In the genomic region with DNA sequence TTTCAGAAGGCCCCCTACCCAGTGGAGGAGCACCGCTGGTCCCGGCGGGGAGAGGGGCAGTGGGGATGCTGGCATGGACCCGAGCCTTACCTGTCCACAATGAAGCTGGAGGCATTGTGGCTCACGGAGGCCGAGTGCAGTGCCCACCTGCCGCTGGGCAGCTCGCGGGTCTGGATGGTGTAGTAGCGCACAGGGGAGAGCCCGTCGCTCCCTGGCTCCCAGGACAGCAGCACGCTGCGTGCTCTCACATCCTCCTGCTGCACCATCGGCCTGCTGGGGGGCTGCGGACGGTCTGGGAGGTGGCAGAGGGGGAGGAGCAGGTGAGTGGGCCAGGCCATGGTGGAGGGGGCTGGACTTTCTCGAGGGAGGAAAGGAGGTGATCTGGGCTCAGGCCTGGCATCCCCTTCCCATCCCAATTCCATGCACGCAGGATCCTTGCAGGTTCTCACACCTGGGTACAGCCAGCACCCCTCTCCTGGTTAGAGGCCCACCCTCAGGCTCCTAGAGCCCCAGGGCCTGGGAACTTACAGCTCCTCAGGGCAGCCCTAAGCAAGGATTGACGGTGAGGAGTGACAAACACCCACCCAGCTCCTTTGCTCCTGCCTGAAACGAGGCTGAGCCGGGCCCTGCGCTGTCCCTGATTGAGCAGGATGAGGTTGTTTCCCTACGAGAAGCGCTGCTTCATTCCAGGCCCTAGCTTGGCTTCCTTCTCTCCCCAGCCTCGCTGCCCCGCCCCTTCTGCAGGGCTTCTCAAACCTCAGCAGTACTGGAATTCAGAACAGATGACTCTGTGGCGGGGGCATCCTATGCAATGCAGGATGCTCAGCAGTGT, we compare ENCODE assay signal across 1 cellular context.
TF ChIP-seq lines count a peak whose summit lies in the region.

No MANE protein-coding gene starts in this region.

TF ChIP-seq in HCT116, 20 proteins besides CTCF, POLR2A, EP300 and RAD21 (continued from another document):
- TF ChIP-seq REST (IDR thresholded peaks at IDR 0.05; ENCODE audit: low read depth): no peak
- TF ChIP-seq ZFX (IDR thresholded peaks at IDR 0.05): no peak
- no peak for TF ChIP-seq SRF (IDR thresholded peaks at IDR 0.05; ENCODE audit: low read depth)
